Comparison of ENCODE assay signal across 8 cellular contexts in the genomic region with DNA sequence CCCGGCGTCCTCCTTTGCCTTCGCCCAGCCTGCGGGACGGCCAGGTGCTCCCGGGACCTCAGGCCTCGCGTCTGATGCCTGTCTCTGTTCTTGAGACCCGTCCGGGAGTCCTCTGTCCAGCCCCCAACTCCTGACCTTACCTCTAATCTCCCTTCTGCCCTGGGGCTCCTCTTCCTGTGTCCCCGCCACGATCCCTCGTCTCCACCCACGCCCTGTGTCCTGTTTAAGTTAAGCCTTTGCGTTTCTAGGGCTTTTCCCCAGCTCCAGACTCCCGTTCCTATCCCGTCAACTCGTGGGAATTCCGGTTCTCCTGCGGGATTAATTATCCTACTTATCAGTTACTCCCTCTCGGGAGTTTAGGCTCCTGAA. TPM values are rescaled to one million over a fixed set of nuclear protein-coding genes. Genes with fewer than 3 reads are reported as not detected.
DNase-seq lines count a peak whose midpoint lies in the region; TF ChIP-seq lines count a peak whose summit lies in the region.

No MANE protein-coding gene starts in this region.

- peaks cover 22% of the 10 kb centered on the region for H3K4me1 ChIP-seq in Caco-2

- intact Hi-C loops in Caco-2 (cut with micrococcal nuclease; ENCODE audit: unreplicated experiment): loop anchor here (1.0 kb wide), 1 partner anchor 15 kb away; no protein-coding TSS in a partner anchor
- intact Hi-C loops in dorsolateral prefrontal cortex (cut with DNase I): loop anchor here (2.0 kb wide), 2 partner anchors 13 to 15 kb away; a partner anchor contains a TSS

- no peaks in the 10 kb centered on the region for H3K9me3 ChIP-seq in Caco-2

- H3K27ac Mint-ChIP-seq in Caco-2 (ENCODE audit: unreplicated experiment) (peak overlapping the region; percentile 94), neural crest cell (ENCODE audit: unreplicated experiment) (peak overlapping the region; percentile 93)

- DNase-seq in Caco-2 (no peak), LNCaP clone FGC (ENCODE audit: low read depth) (no peak), dorsolateral prefrontal cortex (no peak), neural crest cell (ENCODE audit: low read depth, low spot score) (no peak), NCI-H1092 treated with DMSO at 0.1 percent for 48 hours (lab: John Stamatoyannopoulos, UW) (no peak), NCI-H524 (lab: John Stamatoyannopoulos, UW) (no peak), OCI-M2 (lab: John Stamatoyannopoulos, UW; ENCODE audit: unreplicated experiment) (no peak), UCSD-AML1 (lab: John Stamatoyannopoulos, UW; ENCODE audit: unreplicated experiment) (no peak)

- H3K4me3 ChIP-seq in Caco-2 (ENCODE audit: low read depth, low read length) (peak overlapping the region; percentile 71), LNCaP clone FGC (ENCODE audit: low read depth, low read length) (peak overlapping the region; percentile 99), dorsolateral prefrontal cortex (peak overlapping the region; percentile 69 to 100 (median 93))

- TF ChIP-seq CTCF in Caco-2 (IDR thresholded peaks at IDR 0.05; ENCODE audit: insufficient read depth in 1 of 2, low read depth in 1 of 2, low read length in 1 of 2, severe bottlenecking in 1 of 2, unreplicated experiment in 1 of 2) (no peak), LNCaP clone FGC (IDR thresholded peaks at IDR 0.05; ENCODE audit: control insufficient read depth, extremely low read depth, insufficient read depth) (no peak), dorsolateral prefrontal cortex (IDR thresholded peaks at IDR 0.05 in 54 of 56, conservative IDR thresholded peaks at IDR 0.05 in 2 of 56; ENCODE audit: low read depth in 1 of 56, partially characterized antibody in 56 of 56) (no peak), neural crest cell (conservative IDR thresholded peaks at IDR 0.05) (no peak)

- no TSS peak for BruUV-seq in Caco-2 (replicated peaks; lab: Mats Ljungman, UMichigan)

- peaks cover 12% of the 10 kb centered on the region for H3K36me3 ChIP-seq in Caco-2 (ENCODE audit: control insufficient read depth, insufficient read depth, low read length)

- H3K27ac ChIP-seq in dorsolateral prefrontal cortex: peak overlapping the region; percentile 83 to 99 (median 97)

- CTCF ChIA-PET in Caco-2 (lab: Charles Lee): no interaction called here

- no peaks in the 10 kb centered on the region for H3K27me3 Mint-ChIP-seq in Caco-2 (ENCODE audit: insufficient read depth, unreplicated experiment)
- peaks cover 4% of the 10 kb centered on the region for H3K27me3 Mint-ChIP-seq in neural crest cell (ENCODE audit: low read depth)

- H3K36me3 Mint-ChIP-seq in Caco-2 (ENCODE audit: insufficient read depth, unreplicated experiment): peaks cover 80% of the 10 kb centered on the region
- peaks cover 20% of the 10 kb centered on the region for H3K36me3 Mint-ChIP-seq in neural crest cell (ENCODE audit: low read depth)

- H3K9me3 Mint-ChIP-seq in Caco-2 (ENCODE audit: unreplicated experiment) (no peaks in the 10 kb centered on the region), neural crest cell (no peaks in the 10 kb centered on the region)

- peak overlapping the region; percentile 92 for H3K4me3 Mint-ChIP-seq in Caco-2 (ENCODE audit: unreplicated experiment)
- H3K4me3 Mint-ChIP-seq in neural crest cell: peak overlapping the region; percentile 100

- H3K4me1 Mint-ChIP-seq in Caco-2 (ENCODE audit: low read depth, unreplicated experiment): peaks cover 13% of the 10 kb centered on the region
- H3K4me1 Mint-ChIP-seq in neural crest cell: peaks cover 37% of the 10 kb centered on the region

- POLR2A ChIA-PET in Caco-2 (lab: Charles Lee): interaction anchor here (1.3 kb wide), 1 partner anchor 613 kb away, joined by 5 read pairs; a partner anchor contains a TSS

- no peaks in the 10 kb centered on the region for H3K27me3 ChIP-seq in Caco-2 (replicated peaks; ENCODE audit: control insufficient read depth, insufficient read depth, low read length)
- no peaks in the 10 kb centered on the region for H3K27me3 ChIP-seq in dorsolateral prefrontal cortex

RNA-seq across cellular contexts. Expression of a gene that starts 0.7 kb away (rescaled TPM):
- total RNA-seq in Caco-2 (2022) (143 and 148 TPM in 2 replicates), dorsolateral prefrontal cortex (100 to 1,000 TPM; 122 to 322 (median 204) TPM), neural crest cell (157 and 161 TPM in 2 replicates)

RNA-seq across cellular contexts. Expression of a gene that starts 13.9 kb away (rescaled TPM):
- total RNA-seq in Caco-2 (2022): 6.7 and 6.9 TPM in 2 replicates
- total RNA-seq in dorsolateral prefrontal cortex: 1 to 10 TPM in 119 of 120 experiments, under 1 TPM in 1; 0.94 to 5.4 (median 3.1) TPM
- 2.5 and 3.0 TPM in 2 replicates for total RNA-seq in neural crest cell

RNA-seq across cellular contexts. Expression of a gene that starts 23.4 kb away (rescaled TPM):
- total RNA-seq in Caco-2 (2022) (7.1 and 8.6 TPM in 2 replicates), dorsolateral prefrontal cortex (10 to 100 TPM in 2 of 120 experiments, 1 to 10 TPM in 116, under 1 TPM in 2; 0.66 to 11.0 (median 3.4) TPM), neural crest cell (6.7 and 7.7 TPM in 2 replicates)

RNA-seq across cellular contexts. Expression of a gene that starts 34.4 kb away (rescaled TPM):
- not detected in 2 replicates for total RNA-seq in Caco-2 (2022)
- total RNA-seq in dorsolateral prefrontal cortex: 100 to 1,000 TPM; 150 to 805 (median 333) TPM
- total RNA-seq in neural crest cell: 180 and 207 TPM in 2 replicates

RNA-seq across cellular contexts. Expression of a gene that starts 52.9 kb away (rescaled TPM):
- total RNA-seq in Caco-2 (2022): not detected in 2 replicates
- total RNA-seq in dorsolateral prefrontal cortex: 1 to 10 TPM in 26 of 120 experiments, under 1 TPM in 5, not detected in 89; 0.62 to 2.7 (median 1.3) TPM
- total RNA-seq in neural crest cell: not detected in 2 replicates
